Comparison of ENCODE assay signal across 8 cellular contexts in the genomic region with DNA sequence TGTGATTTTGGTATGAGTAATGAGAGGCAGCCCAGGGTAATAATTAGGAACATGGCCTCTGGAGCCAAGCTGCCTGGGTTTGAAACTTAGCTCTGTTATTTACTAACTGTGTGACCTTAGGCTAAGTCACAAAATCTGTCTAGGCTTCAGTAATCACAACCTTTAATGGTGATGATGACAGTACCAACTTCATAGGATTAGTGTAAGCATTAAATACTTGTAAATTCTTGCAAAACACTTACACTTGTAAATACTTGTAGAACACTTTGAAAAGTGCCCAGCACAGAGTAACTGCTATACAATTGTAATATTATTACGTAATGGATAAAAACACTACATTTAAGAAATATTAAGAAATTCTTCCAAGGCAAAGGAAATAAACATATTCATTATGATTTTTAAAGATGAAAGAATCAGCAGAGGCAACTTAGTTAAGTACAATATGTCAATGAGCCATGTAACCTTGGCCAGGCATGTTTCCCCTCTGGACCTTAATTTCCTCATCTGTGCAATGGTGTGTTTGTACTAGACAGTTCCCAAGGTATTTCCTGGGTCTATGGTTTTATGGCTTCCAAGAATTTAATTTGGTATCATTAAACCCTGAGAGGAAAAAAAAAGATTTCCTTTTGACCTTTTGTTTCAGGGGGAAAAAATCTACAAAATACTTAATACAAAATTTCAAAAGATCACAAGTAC.
"Had no signal": no experiment of that assay in that cellular context is flagged by ENCODE, and none has a peak within 500 bp of the region (broad histone marks: within the 10 kb centered on the region; RNA-seq: fewer than 3 reads in every experiment).

No MANE protein-coding gene starts in this region.

- H3K4me3 ChIP-seq: GM23338 had no signal

- H3K4me2 ChIP-seq: GM23338 had no signal

- H3K27ac ChIP-seq: HL-60 had no signal

- FAIRE-seq: H1, H54, HTR-8/SVneo had no signal

- DNase-seq: H9, HCEC 1CT, KBM-7 had no signal

- ATAC-seq: GM23338 had no signal

- H2AFZ ChIP-seq: GM23338 had no signal
